ENCODE assay signal across 7 cellular contexts in the genomic region with DNA sequence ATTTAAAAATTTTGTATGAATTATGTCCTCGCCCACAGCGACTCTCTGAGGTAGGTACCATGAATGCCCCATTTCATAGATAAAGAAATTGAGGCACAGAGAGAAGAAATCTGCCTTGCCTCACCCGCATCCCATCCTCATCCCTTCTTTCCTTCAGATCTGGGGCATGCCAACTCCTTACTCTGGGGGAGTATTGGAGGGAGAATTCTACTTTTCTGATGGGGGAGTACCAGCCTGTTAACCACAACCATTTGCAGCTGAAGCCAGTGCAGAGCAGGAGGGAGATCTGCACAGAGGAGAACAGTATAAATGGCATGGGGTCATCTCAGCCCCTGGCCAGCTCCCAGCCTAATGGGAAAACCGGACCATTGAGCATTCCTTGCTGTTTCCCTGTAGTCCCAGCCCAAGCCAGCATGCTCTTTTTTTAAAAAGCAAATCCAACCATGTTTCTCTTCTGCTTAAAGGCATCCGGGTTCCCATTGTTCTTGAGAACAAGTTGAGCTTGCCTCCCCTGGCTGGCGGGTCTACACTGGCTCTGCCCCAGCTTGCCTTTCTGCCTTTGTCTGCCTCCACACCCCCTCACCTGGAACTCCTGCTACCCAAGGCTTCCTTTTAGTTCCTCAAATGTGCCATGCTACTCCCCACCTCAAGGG. TPM values are rescaled to one million over a fixed set of nuclear protein-coding genes. Genes with fewer than 3 reads are reported as not detected.
DNase-seq lines count a peak whose midpoint lies in the region; ATAC-seq and TF ChIP-seq lines count a peak whose summit lies in the region.

No MANE protein-coding gene starts in this region.

- no peak overlapping the region for H3K56ac ChIP-seq in H9 (ENCODE audit: insufficient read length, low read depth, low read length)

- no peak overlapping the region for H2BK15ac ChIP-seq in H9 (ENCODE audit: low read depth, low read length)

- peaks cover 3% of the 10 kb centered on the region for H4K20me1 ChIP-seq in H9 (ENCODE audit: control insufficient read depth, insufficient read depth, insufficient read length)

- no peak overlapping the region for H3K14ac ChIP-seq in H9 (ENCODE audit: insufficient read depth, low read length)

- H3K27ac ChIP-seq in H9 (ENCODE audit: insufficient read length, low read depth, low read length): no peak overlapping the region
- H3K27ac ChIP-seq in RWPE1: peak overlapping the region; percentile 73; the same call in 1 of the 2 replicates
- H3K27ac ChIP-seq in esophagus muscularis mucosa (replicated peaks in 1 of 4): peak overlapping the region; percentile 99 to 100 (median 100)
- peak overlapping the region; percentile 7 for H3K27ac ChIP-seq in psoas muscle

- H3K4me1 ChIP-seq in H9 (ENCODE audit: insufficient read depth, low read length): no peaks in the 10 kb centered on the region
- H3K4me1 ChIP-seq in esophagus muscularis mucosa: peaks cover 9 to 45% (median 37%) of the 10 kb centered on the region in 4 donors
- no peaks in the 10 kb centered on the region for H3K4me1 ChIP-seq in psoas muscle
- peaks cover 5% of the 10 kb centered on the region for H3K4me1 ChIP-seq in mucosa of descending colon (ENCODE audit: low read depth)

- no peak overlapping the region for H3K9ac ChIP-seq in H9 (ENCODE audit: extremely low read depth, insufficient read length, low read length)

- no peak overlapping the region for H3K18ac ChIP-seq in H9 (ENCODE audit: insufficient read length, low read depth, low read length)

- ATAC-seq in psoas muscle (no peak), left colon (no peak), GM18511 (IDR thresholded peaks at IDR 0.05; ENCODE audit: unreplicated experiment) (no peak), mucosa of descending colon (no peak)

- H2BK120ac ChIP-seq in H9 (ENCODE audit: low read depth, low read length, poor library complexity, severe bottlenecking): no peak overlapping the region

- intact Hi-C loops in esophagus muscularis mucosa (cut with DNase I) (no loop called here), psoas muscle (cut with DNase I) (no loop called here), left colon (cut with DNase I, micrococcal nuclease) (no loop called here), mucosa of descending colon (cut with DNase I, micrococcal nuclease) (no loop called here)

- H3K79me1 ChIP-seq in H9 (ENCODE audit: insufficient read depth, low read depth, low read length, poor library complexity, severe bottlenecking): no peaks in the 10 kb centered on the region

- no peak overlapping the region for H3K27ac Mint-ChIP-seq in H9

- no peak for DNase-seq in H9
- DNase-seq in RWPE1 (ENCODE audit: low spot score): no peak
- no peak for DNase-seq in esophagus muscularis mucosa (ENCODE audit: extremely low spot score)
- no peak for DNase-seq in psoas muscle
- no peak for DNase-seq in left colon
- no peak for DNase-seq in mucosa of descending colon

- H2AK5ac ChIP-seq in H9 (ENCODE audit: insufficient read length, low read length): no peak overlapping the region

- H4K5ac ChIP-seq in H9 (ENCODE audit: insufficient read length, low read depth, low read length): no peak overlapping the region

- no peak overlapping the region for H3T11ph ChIP-seq in H9 (ENCODE audit: low read length)

- no peak overlapping the region for H4K91ac ChIP-seq in H9 (ENCODE audit: insufficient read length, low read depth, low read length)

- no peak for TF ChIP-seq POLR2A in esophagus muscularis mucosa (IDR thresholded peaks at IDR 0.05; ENCODE audit: low read depth)

- WGBS in H9 (ENCODE audit: extremely low coverage, insufficient read length, low lambda C conversion rate): no CpG with 5 or more reads among the region's 6 CpGs
- WGBS in esophagus muscularis mucosa: 62% methylated on average over 6 of the region's 6 CpGs
- 31 to 38% (median 37%) methylated on average over 6 of the region's 6 CpGs for WGBS in psoas muscle, 3 donors

- no peaks in the 10 kb centered on the region for H3K36me3 ChIP-seq in esophagus muscularis mucosa
- no peaks in the 10 kb centered on the region for H3K36me3 ChIP-seq in psoas muscle (ENCODE audit: insufficient read depth in 1 of 2, low read depth in 1 of 2)
- H3K36me3 ChIP-seq in mucosa of descending colon (ENCODE audit: low read depth): no peaks in the 10 kb centered on the region

- H3K27me3 ChIP-seq in H9 (ENCODE audit: insufficient read depth, low read length) (peaks cover 87% of the 10 kb centered on the region), esophagus muscularis mucosa (peaks cover 0 to 4% (median 0%) of the 10 kb centered on the region in 4 donors), psoas muscle (ENCODE audit: insufficient read depth in 3 of 3, low read length in 2 of 3) (peaks cover 3 to 57% (median 4%) of the 10 kb centered on the region in 3 donors)

- H3K4me1 Mint-ChIP-seq in H9: peaks cover 19 to 31% of the 10 kb centered on the region in 2 experiments

- POLR2A ChIA-PET in RWPE1 (lab: Yijun Ruan, JAX; ENCODE audit: low non-redundant PET): interaction anchor here (0.6 to 1.4 kb wide), 2 partner anchors 9 to 792 kb away, joined by 3 to 4 read pairs; partner anchors contain the start of gene ZNF503

- no peaks in the 10 kb centered on the region for H3K79me2 ChIP-seq in H9 (ENCODE audit: insufficient read depth, low read length)

- no peaks in the 10 kb centered on the region; a peak in 1 of 7 replicates for H3K36me3 Mint-ChIP-seq in H9 (ENCODE audit: insufficient read depth in 1 of 3, low read depth in 3 of 3)

- no peak overlapping the region for H2BK5ac ChIP-seq in H9 (ENCODE audit: insufficient read length, low read length)

- no peaks in the 10 kb centered on the region for H3K9me3 ChIP-seq in H9 (ENCODE audit: control insufficient read depth, low read depth, low read length)
- H3K9me3 ChIP-seq in esophagus muscularis mucosa: no peaks in the 10 kb centered on the region
- H3K9me3 ChIP-seq in psoas muscle: no peaks in the 10 kb centered on the region
- H3K9me3 ChIP-seq in mucosa of descending colon: no peaks in the 10 kb centered on the region

- no peak overlapping the region for H2BK12ac ChIP-seq in H9 (ENCODE audit: insufficient read length, low read depth, low read length)

- CTCF ChIA-PET in RWPE1 (lab: Yijun Ruan, JAX): no interaction called here

- peaks cover 98% of the 10 kb centered on the region for H3K27me3 Mint-ChIP-seq in H9 (ENCODE audit: low read depth)

- H3K4me3 Mint-ChIP-seq in H9: peak overlapping the region; percentile 44 to 74

- TF ChIP-seq CTCF in H9 (conservative IDR thresholded peaks at IDR 0.05): no peak
- no peak for TF ChIP-seq CTCF in RWPE1 (conservative IDR thresholded peaks at IDR 0.05; ENCODE audit: low read depth)
- TF ChIP-seq CTCF in esophagus muscularis mucosa (IDR thresholded peaks at IDR 0.05): no peak
- TF ChIP-seq CTCF in psoas muscle (IDR thresholded peaks at IDR 0.05): no peak
- TF ChIP-seq CTCF in mucosa of descending colon (IDR thresholded peaks at IDR 0.05): no peak

- H2BK20ac ChIP-seq in H9 (ENCODE audit: low read depth, low read length, poor library complexity, severe bottlenecking): no peak overlapping the region

- no peak overlapping the region for H4K8ac ChIP-seq in H9 (replicated peaks; ENCODE audit: insufficient read length, low read depth, low read length)

- peaks cover 15% of the 10 kb centered on the region for H3K23me2 ChIP-seq in H9 (ENCODE audit: insufficient read length, low read depth, low read length, poor library complexity, severe bottlenecking)

- no peaks in the 10 kb centered on the region; a peak in 3 of 5 replicates for H3K9me3 Mint-ChIP-seq in H9

- H3K4me2 ChIP-seq in H9 (ENCODE audit: insufficient read depth, insufficient read length, low read length): no peak overlapping the region

- no peak overlapping the region for H3K4me3 ChIP-seq in esophagus muscularis mucosa
- H3K4me3 ChIP-seq in psoas muscle: peak overlapping the region; percentile 84
- no peak overlapping the region for H3K4me3 ChIP-seq in mucosa of descending colon

- TF ChIP-seq EP300 in esophagus muscularis mucosa (IDR thresholded peaks at IDR 0.05): no peak

- no peak overlapping the region for H3K23ac ChIP-seq in H9 (ENCODE audit: insufficient read length, low read depth, low read length)

- H2AFZ ChIP-seq in H9 (ENCODE audit: low read length): no peak overlapping the region

- H3K4ac ChIP-seq in H9 (ENCODE audit: low read depth, low read length): no peak overlapping the region

RNA-seq across cellular contexts. Expression of gene ZNF503, which starts 8.7 kb away (rescaled TPM):
- total RNA-seq in H9 (2021): 0.09 and 0.13 TPM in 2 replicates
- 100 to 1,000 TPM in 1 of 4 donors, 10 to 100 TPM in 3; 21.2 to 101 (median 65.1) TPM for total RNA-seq in esophagus muscularis mucosa
- 1 to 10 TPM; 2.3 to 5.7 (median 4.7) TPM for total RNA-seq in psoas muscle
- polyA plus RNA-seq in psoas muscle: 1 to 10 TPM; 1.1 to 2.0 (median 1.7) TPM
- total RNA-seq in left colon: 1 to 10 TPM; 3.8 to 9.9 TPM
- 10 to 100 TPM in 1 of 3 donors, 1 to 10 TPM in 2; 3.7 to 32.3 (median 6.1) TPM for total RNA-seq in mucosa of descending colon

RNA-seq across cellular contexts. Expression of gene LRMDA, which starts 21.2 kb away (rescaled TPM):
- 1.8 and 2.1 TPM in 2 replicates for total RNA-seq in H9 (2021)
- total RNA-seq in esophagus muscularis mucosa: 10 to 100 TPM; 14.3 to 34.9 (median 26.5) TPM
- 1 to 10 TPM; 2.4 to 5.7 (median 2.6) TPM for total RNA-seq in psoas muscle
- polyA plus RNA-seq in psoas muscle: 1 to 10 TPM; 1.0 to 2.9 (median 1.5) TPM
- total RNA-seq in left colon: 10 to 100 TPM in 1 of 2 donors, 1 to 10 TPM in 1; 8.1 to 10.6 TPM
- total RNA-seq in mucosa of descending colon: 10 to 100 TPM in 2 of 3 donors, 1 to 10 TPM in 1; 9.4 to 14.9 (median 10.3) TPM
